Comparison of ENCODE assay signal across 10 cellular contexts in genomic region chr2:138059967-138060635, GRCh38.
DNase-seq lines count a peak whose midpoint lies in the region; FAIRE-seq and TF ChIP-seq lines count a peak whose summit lies in the region.
"Had no signal": no experiment of that assay in that cellular context is flagged by ENCODE, and none has a peak within 500 bp of the region (broad histone marks: within the 10 kb centered on the region; RNA-seq: fewer than 3 reads in every experiment).

No MANE protein-coding gene starts in this region.

- no peaks in the 10 kb centered on the region for H3K4me1 Mint-ChIP-seq in Caco-2 (ENCODE audit: low read depth, unreplicated experiment)
- H3K4me1 Mint-ChIP-seq: IgD-negative memory B cell had no signal

- POLR2A ChIA-PET in Caco-2 (lab: Charles Lee) = no interaction called here

- H3K4me2 ChIP-seq in GM23248 (ENCODE audit: unreplicated experiment) = no peak overlapping the region

- WGBS in GM23248 (ENCODE audit: low coverage in 1 of 2, low lambda C conversion rate in 2 of 2, missing lambda C conversion rate in 2 of 2), 2 experiments = 19 to 30% methylated on average over 2 of the region's 2 CpGs

- H3K36me3 ChIP-seq in GM23248 (ENCODE audit: low read depth) = no peaks in the 10 kb centered on the region
- no peaks in the 10 kb centered on the region for H3K36me3 ChIP-seq in Caco-2 (ENCODE audit: control insufficient read depth, insufficient read depth, low read length)

- H3K4me3 ChIP-seq in GM23248 (no peak overlapping the region), Caco-2 (ENCODE audit: low read depth, low read length) (no peak overlapping the region)

- H3K79me2 ChIP-seq in GM23248 (ENCODE audit: insufficient read depth) = no peaks in the 10 kb centered on the region

- in situ Hi-C loops in GM23248 (cut with MboI) = no loop called here

- H3K9me3 Mint-ChIP-seq in Caco-2 (ENCODE audit: unreplicated experiment) = no peaks in the 10 kb centered on the region
- H3K9me3 Mint-ChIP-seq: activated CD4-positive, alpha-beta memory T cell treated with anti-CD3 and anti-CD28 coated beads for 36 hours had no signal

- H3K27me3 ChIP-seq in GM23248 (replicated peaks; ENCODE audit: insufficient read depth) = peaks cover 12% of the 10 kb centered on the region; the same call in 1 of the 2 replicates
- H3K27me3 ChIP-seq in Caco-2 (replicated peaks; ENCODE audit: control insufficient read depth, insufficient read depth, low read length) = no peaks in the 10 kb centered on the region

- intact Hi-C loops in head of caudate nucleus (cut with DNase I) (no loop called here), Caco-2 (cut with micrococcal nuclease; ENCODE audit: unreplicated experiment) (no loop called here)

- H3K27ac Mint-ChIP-seq in Caco-2 (ENCODE audit: unreplicated experiment) = no peak overlapping the region
- H3K27ac Mint-ChIP-seq: activated CD4-positive, alpha-beta memory T cell treated with anti-CD3 and anti-CD28 coated beads for 36 hours; IgD-negative memory B cell had no signal

- no peaks in the 10 kb centered on the region for H3K27me3 Mint-ChIP-seq in Caco-2 (ENCODE audit: insufficient read depth, unreplicated experiment)
- H3K27me3 Mint-ChIP-seq: activated CD4-positive, alpha-beta memory T cell treated with anti-CD3 and anti-CD28 coated beads for 36 hours; IgD-negative memory B cell had no signal

- H3K4me3 Mint-ChIP-seq in Caco-2 (ENCODE audit: unreplicated experiment) = no peak overlapping the region
- H3K4me3 Mint-ChIP-seq: activated CD4-positive, alpha-beta memory T cell treated with anti-CD3 and anti-CD28 coated beads for 36 hours; IgD-negative memory B cell had no signal

- FAIRE-seq in D721Med (lab: Jason Lieb, UNC) = no peak

- no peaks in the 10 kb centered on the region for H3K36me3 Mint-ChIP-seq in Caco-2 (ENCODE audit: insufficient read depth, unreplicated experiment)
- H3K36me3 Mint-ChIP-seq: activated CD4-positive, alpha-beta memory T cell treated with anti-CD3 and anti-CD28 coated beads for 36 hours; IgD-negative memory B cell had no signal

- TF ChIP-seq CTCF in D721Med (IDR thresholded peaks at IDR 0.05; ENCODE audit: insufficient read depth, missing control alignments) (no peak), Caco-2 (IDR thresholded peaks at IDR 0.05; ENCODE audit: insufficient read depth in 1 of 2, low read depth in 1 of 2, low read length in 1 of 2, severe bottlenecking in 1 of 2, unreplicated experiment in 1 of 2) (no peak)

- DNase-seq in GM23248 (peak; percentile 69), NCI-H446 treated with DMSO at 0.1 percent for 48 hours (lab: John Stamatoyannopoulos, UW) (peak; percentile 57), dermis microvascular lymphatic vessel endothelial cell (ENCODE audit: low read depth in 2 of 2) (peak; percentile 68 to 73), pulmonary artery endothelial cell (ENCODE audit: low read depth, low spot score) (peak; percentile 52), head of caudate nucleus (no peak), D721Med (ENCODE audit: insufficient read length, low spot score) (no peak), Caco-2 (no peak)
- DNase-seq in stimulated activated CD4-positive, alpha-beta T cell treated with anti-CD3 and anti-CD28 coated beads, Interleukin-4, amount 100 ng/mL, for 1 hour = no peak
- DNase-seq: activated CD4-positive, alpha-beta memory T cell treated with anti-CD3 and anti-CD28 coated beads for 36 hours had no signal

- H3K9ac ChIP-seq in GM23248 = no peak overlapping the region

- H2AFZ ChIP-seq in GM23248 = no peak overlapping the region

- CTCF ChIA-PET in Caco-2 (lab: Charles Lee) = no interaction called here

- no peaks in the 10 kb centered on the region for H4K20me1 ChIP-seq in GM23248 (ENCODE audit: insufficient read depth)

- H3K4me1 ChIP-seq in GM23248 (ENCODE audit: insufficient read depth) = peaks cover 9% of the 10 kb centered on the region; the same call in 1 of the 2 replicates
- H3K4me1 ChIP-seq in Caco-2 = peaks cover 18% of the 10 kb centered on the region; the same call in 1 of the 2 replicates

- H3K9me3 ChIP-seq in GM23248 (ENCODE audit: low read depth) (no peaks in the 10 kb centered on the region), Caco-2 (no peaks in the 10 kb centered on the region)

- BruUV-seq in Caco-2 (replicated peaks; lab: Mats Ljungman, UMichigan) = no TSS peak

- H3K9me2 ChIP-seq in GM23248 (ENCODE audit: insufficient read depth) = no peaks in the 10 kb centered on the region

- no peak overlapping the region for H3K27ac ChIP-seq in GM23248

- no peaks in the 10 kb centered on the region for H3F3A ChIP-seq in GM23248 (ENCODE audit: insufficient read depth)

Comparison
In these comparisons a context has a peak if more than half of its experiments do, and no peak if none do; other contexts are left out.
1. DNase-seq: peak in GM23248 (single experiment), NCI-H446 treated with DMSO at 0.1 percent for 48 hours (single experiment), dermis microvascular lymphatic vessel endothelial cell (2 of 2) and pulmonary artery endothelial cell (single experiment); none in head of caudate nucleus (0 of 42), D721Med (single experiment), Caco-2 (0 of 2) and stimulated activated CD4-positive, alpha-beta T cell treated with anti-CD3 and anti-CD28 coated beads, Interleukin-4, amount 100 ng/mL, for 1 hour (single experiment).